Comparison of ENCODE assay signal across 8 cellular contexts in genomic region chr2:177161741-177162440, GRCh38. TPM values are rescaled to one million over a fixed set of nuclear protein-coding genes. Genes with fewer than 3 reads are reported as not detected.
DNase-seq lines count a peak whose midpoint lies in the region; TF ChIP-seq lines count a peak whose summit lies in the region.

No MANE protein-coding gene starts in this region.

- H3K36me3 Mint-ChIP-seq in neural crest cell (ENCODE audit: low read depth): no peaks in the 10 kb centered on the region
- no peaks in the 10 kb centered on the region for H3K36me3 Mint-ChIP-seq in activated CD4-positive, alpha-beta memory T cell treated with anti-CD3 and anti-CD28 coated beads, Interleukin-2, amount 10 ng/mL, durations not matched to agents 7 days and 5 days (ENCODE audit: low read depth)

- no peak overlapping the region for H3K4me3 Mint-ChIP-seq in neural crest cell
- H3K4me3 Mint-ChIP-seq in activated CD4-positive, alpha-beta memory T cell treated with anti-CD3 and anti-CD28 coated beads, Interleukin-2, amount 10 ng/mL, durations not matched to agents 7 days and 5 days: no peak overlapping the region

- POLR2A ChIA-PET in GM10248 (lab: Yijun Ruan, JAX): no interaction called here
- POLR2A ChIA-PET in activated CD4-positive, alpha-beta memory T cell treated with anti-CD3 and anti-CD28 coated beads, Interleukin-2, amount 10 ng/mL, durations not matched to agents 7 days and 5 days (lab: Charles Lee): interaction anchor here (1.0 to 1.2 kb wide), 2 partner anchors 11 to 232 kb away, joined by 3 read pairs; no protein-coding TSS in a partner anchor

- no peaks in the 10 kb centered on the region for H3K27me3 Mint-ChIP-seq in neural crest cell (ENCODE audit: low read depth)
- H3K27me3 Mint-ChIP-seq in activated CD4-positive, alpha-beta memory T cell treated with anti-CD3 and anti-CD28 coated beads, Interleukin-2, amount 10 ng/mL, durations not matched to agents 7 days and 5 days: peaks cover 9% of the 10 kb centered on the region

- TF ChIP-seq CTCF in GM10248 (IDR thresholded peaks at IDR 0.05; ENCODE audit: control extremely low read depth, extremely low read depth, low read depth, missing control alignments): peak; percentile 36
- peak; percentile 70 for TF ChIP-seq CTCF in neural crest cell (conservative IDR thresholded peaks at IDR 0.05)

- CTCF ChIA-PET in GM10248 (lab: Yijun Ruan, JAX): interaction anchor here (0.8 to 6.5 kb wide), 11 partner anchors 13 to 1037 kb away, joined by 3 to 157 read pairs (median 4); no protein-coding TSS in a partner anchor
- CTCF ChIA-PET in activated CD4-positive, alpha-beta memory T cell treated with anti-CD3 and anti-CD28 coated beads, Interleukin-2, amount 10 ng/mL, durations not matched to agents 7 days and 5 days (lab: Charles Lee): interaction anchor here (0.6 to 7.1 kb wide), 10 partner anchors 13 to 510 kb away, joined by 3 to 168 read pairs (median 4); no protein-coding TSS in a partner anchor

- peaks cover 13% of the 10 kb centered on the region for H3K4me1 Mint-ChIP-seq in neural crest cell
- H3K4me1 Mint-ChIP-seq in activated CD4-positive, alpha-beta memory T cell treated with anti-CD3 and anti-CD28 coated beads, Interleukin-2, amount 10 ng/mL, durations not matched to agents 7 days and 5 days: peaks cover 20% of the 10 kb centered on the region

- H3K27ac ChIP-seq in cingulate gyrus (ENCODE audit: low read depth, low read length): peak overlapping the region; percentile 55

- H3K27ac Mint-ChIP-seq in neural crest cell (ENCODE audit: unreplicated experiment): no peak overlapping the region
- H3K27ac Mint-ChIP-seq in activated CD4-positive, alpha-beta memory T cell treated with anti-CD3 and anti-CD28 coated beads, Interleukin-2, amount 10 ng/mL, durations not matched to agents 7 days and 5 days: no peak overlapping the region

- no peaks in the 10 kb centered on the region for H3K9me3 Mint-ChIP-seq in neural crest cell
- H3K9me3 Mint-ChIP-seq in activated CD4-positive, alpha-beta memory T cell treated with anti-CD3 and anti-CD28 coated beads, Interleukin-2, amount 10 ng/mL, durations not matched to agents 7 days and 5 days: no peaks in the 10 kb centered on the region

- DNase-seq in AG08395 (ENCODE audit: low spot score) (peak; percentile 41), GM10248 (ENCODE audit: extremely low spot score) (no peak), NCI-H524 treated with DMSO at 0.1 percent for 48 hours (lab: John Stamatoyannopoulos, UW) (peak; percentile 62), neural crest cell (ENCODE audit: low read depth, low spot score) (no peak), NCI-H226 (no peak), OCI-M2 (lab: John Stamatoyannopoulos, UW; ENCODE audit: unreplicated experiment) (no peak)
- no peak for DNase-seq in activated CD4-positive, alpha-beta memory T cell treated with anti-CD3 and anti-CD28 coated beads, Interleukin-2, amount 10 ng/mL, durations not matched to agents 7 days and 5 days

RNA-seq across cellular contexts. Expression of gene HNRNPA3, which starts 50.7 kb away (rescaled TPM):
- 397 and 416 TPM in 2 replicates for total RNA-seq in neural crest cell
- 100 to 1,000 TPM; 309 to 312 TPM for total RNA-seq in activated CD4-positive, alpha-beta memory T cell treated with anti-CD3 and anti-CD28 coated beads, Interleukin-2, amount 10 ng/mL, durations not matched to agents 7 days and 5 days

Comparison
In these comparisons a context has a peak if more than half of its experiments do, and no peak if none do; other contexts are left out.
1. DNase-seq: peak in AG08395 (single experiment) and NCI-H524 treated with DMSO at 0.1 percent for 48 hours (single experiment); none in GM10248 (single experiment), neural crest cell (single experiment), activated CD4-positive, alpha-beta memory T cell treated with anti-CD3 and anti-CD28 coated beads, Interleukin-2, amount 10 ng/mL, durations not matched to agents 7 days and 5 days (single experiment), NCI-H226 (single experiment) and OCI-M2 (single experiment).